ENCODE assay signal across 17 cellular contexts in genomic region chr10:43313901-43314300, GRCh38. TPM values are rescaled to one million over a fixed set of nuclear protein-coding genes. Genes with fewer than 3 reads are reported as not detected.
A peak's percentile ranks its signal among the peaks of the same experiment; 100 is the strongest.
DNase-seq lines count a peak whose midpoint lies in the region; ATAC-seq, FAIRE-seq and TF ChIP-seq lines count a peak whose summit lies in the region.
"Had no signal": no experiment of that assay in that cellular context is flagged by ENCODE, and none has a peak within 500 bp of the region (broad histone marks: within the 10 kb centered on the region; RNA-seq: fewer than 3 reads in every experiment).

No MANE protein-coding gene starts in this region.

- no peak overlapping the region for H2AK5ac ChIP-seq in H1 (ENCODE audit: low read depth, low read length)

- H3K27ac Mint-ChIP-seq in activated CD4-positive, alpha-beta T cell treated with anti-CD3 and anti-CD28 coated beads, Interleukin-2, amount 10 ng/mL, durations not matched to agents 7 days and 5 days, result peak overlapping the region; percentile 72
- peak overlapping the region in 1 of 2 donors; percentile 55 for H3K27ac Mint-ChIP-seq in effector memory CD8-positive, alpha-beta T cell
- H3K27ac Mint-ChIP-seq: CD4-positive, alpha-beta T cell had no signal

- H4K8ac ChIP-seq in H1 (ENCODE audit: extremely low read depth, insufficient read depth, low read length), result no peak overlapping the region

- peak overlapping the region; percentile 29; the same call in 1 of the 2 replicates for H2BK15ac ChIP-seq in H1 (ENCODE audit: low read length)

- H4K5ac ChIP-seq in H1 (ENCODE audit: insufficient read length, low read depth, low read length), result no peak overlapping the region

- no peak overlapping the region for H2BK20ac ChIP-seq in H1 (ENCODE audit: low read length)

- H3K18ac ChIP-seq in H1 (ENCODE audit: extremely low read depth, low read length), result no peak overlapping the region

- no peak overlapping the region for H3K14ac ChIP-seq in H1 (ENCODE audit: insufficient read length)

- TF ChIP-seq RAD21 in H1 (IDR thresholded peaks at IDR 0.05 in 1 of 2, conservative IDR thresholded peaks at IDR 0.05 in 1 of 2; ENCODE audit: low read depth in 2 of 2, low read length in 2 of 2), result no peak

- 96% methylated on average over 8 of the region's 8 CpGs; no CpG with 5 or more reads in 1 of the 2 experiments for whole genome bisulfite sequencing in H1 (ENCODE audit: extremely low coverage in 1 of 2, insufficient coverage in 1 of 2, insufficient read length in 1 of 2, insufficient replicate concordance in 2 of 2, low coverage in 1 of 2, low lambda C conversion rate in 2 of 2, missing lambda C conversion rate in 1 of 2), 2 experiments

- no peaks in the 10 kb centered on the region for H3K79me2 ChIP-seq in H1 (ENCODE audit: control insufficient read depth in 1 of 2, insufficient read depth in 2 of 2, low read length in 2 of 2)
- no peaks in the 10 kb centered on the region for H3K79me2 ChIP-seq in osteoblast (ENCODE audit: insufficient read depth, low read length)

- no peaks in the 10 kb centered on the region for H3K9me3 Mint-ChIP-seq in activated CD4-positive, alpha-beta T cell treated with anti-CD3 and anti-CD28 coated beads, Interleukin-2, amount 10 ng/mL, durations not matched to agents 7 days and 5 days
- no peaks in the 10 kb centered on the region for H3K9me3 Mint-ChIP-seq in effector memory CD8-positive, alpha-beta T cell
- H3K9me3 Mint-ChIP-seq: CD4-positive, alpha-beta T cell had no signal

- no peak overlapping the region for H3K4ac ChIP-seq in H1 (replicated peaks; ENCODE audit: insufficient read length, low read depth, low read length)

- H3K4me1 ChIP-seq in H1 (replicated peaks in 1 of 4; ENCODE audit: control insufficient read depth in 3 of 4, insufficient read depth in 4 of 4, low read length in 3 of 4), result peaks cover 0 to 2% (median 0%) of the 10 kb centered on the region in 4 experiments; a peak in 3 of 7 replicates
- H3K4me1 ChIP-seq in osteoblast (ENCODE audit: insufficient read depth, low read length), result no peaks in the 10 kb centered on the region

- no peaks in the 10 kb centered on the region for H3K27me3 ChIP-seq in H1 (replicated peaks in 1 of 4; ENCODE audit: control insufficient read depth in 3 of 4, extremely low read depth in 1 of 4, insufficient read depth in 3 of 4, low read length in 3 of 4)
- peaks cover 5% of the 10 kb centered on the region for H3K27me3 ChIP-seq in osteoblast (ENCODE audit: insufficient read depth, low read length)
- H3K27me3 ChIP-seq: BLaER1 treated with 17β-estradiol and CSF1 and Interleukin-3, amounts not matched to agents 10 nM and 100 nM had no signal

- peaks cover 34% of the 10 kb centered on the region for H3K4me1 Mint-ChIP-seq in activated CD4-positive, alpha-beta T cell treated with anti-CD3 and anti-CD28 coated beads, Interleukin-2, amount 10 ng/mL, durations not matched to agents 7 days and 5 days
- H3K4me1 Mint-ChIP-seq in effector memory CD8-positive, alpha-beta T cell (ENCODE audit: low read depth in 2 of 2), result peaks cover 0 to 9% of the 10 kb centered on the region in 2 donors

- no peaks in the 10 kb centered on the region for H3K36me3 Mint-ChIP-seq in activated CD4-positive, alpha-beta T cell treated with anti-CD3 and anti-CD28 coated beads, Interleukin-2, amount 10 ng/mL, durations not matched to agents 7 days and 5 days (ENCODE audit: low read depth)
- H3K36me3 Mint-ChIP-seq in effector memory CD8-positive, alpha-beta T cell (ENCODE audit: insufficient read depth), result no peaks in the 10 kb centered on the region

- H3K79me1 ChIP-seq in H1 (ENCODE audit: low read depth, low read length), result no peaks in the 10 kb centered on the region

- H3K23me2 ChIP-seq in H1 (ENCODE audit: low read depth, low read length), result no peaks in the 10 kb centered on the region

- POLR2A ChIA-PET in activated CD4-positive, alpha-beta T cell treated with anti-CD3 and anti-CD28 coated beads, Interleukin-2, amount 10 ng/mL, durations not matched to agents 7 days and 5 days (lab: Charles Lee), result no interaction called here
- POLR2A ChIA-PET in H1 (lab: Charles Lee; ENCODE audit: partially characterized antibody), result no interaction called here

- H2AFZ ChIP-seq in H1 (ENCODE audit: low read length) (no peak overlapping the region), osteoblast (ENCODE audit: low read length) (no peak overlapping the region)
- H2AFZ ChIP-seq: GM23248 had no signal

- in situ Hi-C loops in GM13977 (cut with MboI; ENCODE audit: low pct_unique_long_range_greater_than_20kb, low sequenced_read_pairs, unreplicated experiment), result no loop called here

- TF ChIP-seq EP300 in H1 (IDR thresholded peaks at IDR 0.05; ENCODE audit: borderline replicate concordance in 1 of 2, low read depth in 2 of 2, low read length in 2 of 2), result no peak

- TF ChIP-seq POLR2A in H1 (IDR thresholded peaks at IDR 0.05; ENCODE audit: control extremely low read depth in 1 of 2, low read depth in 2 of 2, low read length in 2 of 2), result no peak

- no peak overlapping the region for H3K4me2 ChIP-seq in H1 (ENCODE audit: insufficient read depth in 1 of 2, low read depth in 2 of 2, low read length in 2 of 2)
- no peak overlapping the region for H3K4me2 ChIP-seq in osteoblast (ENCODE audit: insufficient read depth, low read length)
- H3K4me2 ChIP-seq: BLaER1 treated with 17β-estradiol and CSF1 and Interleukin-3, amounts not matched to agents 10 nM and 100 nM had no signal

- ATAC-seq in effector memory CD8-positive, alpha-beta T cell (replicated peaks), result no peak
- no peak for ATAC-seq in GM21515 (IDR thresholded peaks at IDR 0.05; ENCODE audit: unreplicated experiment)

- H4K20me1 ChIP-seq in H1 (replicated peaks in 1 of 2; ENCODE audit: control insufficient read depth in 1 of 2, insufficient read depth in 2 of 2, low read length in 2 of 2) (no peaks in the 10 kb centered on the region), osteoblast (ENCODE audit: insufficient read depth, low read length) (no peaks in the 10 kb centered on the region)
- H4K20me1 ChIP-seq: BLaER1 treated with 17β-estradiol and CSF1 and Interleukin-3, amounts not matched to agents 10 nM and 100 nM had no signal

- H3K9ac ChIP-seq in H1 (replicated peaks in 1 of 4; ENCODE audit: extremely low read depth in 1 of 4, low read depth in 3 of 4, low read length in 3 of 4), result no peak overlapping the region
- H3K9ac ChIP-seq: BLaER1 treated with 17β-estradiol and CSF1 and Interleukin-3, amounts not matched to agents 10 nM and 100 nM; GM23248 had no signal

- H3K56ac ChIP-seq in H1 (replicated peaks; ENCODE audit: insufficient read length, low read depth, low read length), result no peak overlapping the region

- CTCF ChIA-PET in activated CD4-positive, alpha-beta T cell treated with anti-CD3 and anti-CD28 coated beads, Interleukin-2, amount 10 ng/mL, durations not matched to agents 7 days and 5 days (lab: Charles Lee), result interaction anchor here (0.6 to 1.6 kb wide), 3 partner anchors 9 to 97 kb away, joined by 3 to 7 read pairs (median 3); no protein-coding TSS in a partner anchor
- CTCF ChIA-PET in H1 (lab: Charles Lee; ENCODE audit: partially characterized antibody), result interaction anchor here (0.8 to 3.6 kb wide), 8 partner anchors 8 to 87 kb away, joined by 3 to 23 read pairs (median 4); no protein-coding TSS in a partner anchor

- H2BK12ac ChIP-seq in H1 (ENCODE audit: low read depth, low read length), result no peak overlapping the region

- H3K23ac ChIP-seq in H1 (ENCODE audit: insufficient read length), result no peak overlapping the region

- H3K4me3 ChIP-seq in H1 (ENCODE audit: extremely low read depth in 1 of 4, insufficient read depth in 2 of 4, low read depth in 3 of 4, low read length in 4 of 4) (no peak overlapping the region), osteoblast (ENCODE audit: insufficient read depth, low read length) (no peak overlapping the region)
- H3K4me3 ChIP-seq: BLaER1 treated with 17β-estradiol and CSF1 and Interleukin-3, amounts not matched to agents 10 nM and 100 nM; GM23248 had no signal

- FAIRE-seq in H1 (lab: Jason Lieb, UNC), result no peak
- FAIRE-seq: GM12892 had no signal

- H2BK5ac ChIP-seq in H1 (ENCODE audit: low read depth, low read length), result no peak overlapping the region

- peaks cover 9% of the 10 kb centered on the region for H3K27me3 Mint-ChIP-seq in activated CD4-positive, alpha-beta T cell treated with anti-CD3 and anti-CD28 coated beads, Interleukin-2, amount 10 ng/mL, durations not matched to agents 7 days and 5 days
- H3K27me3 Mint-ChIP-seq in effector memory CD8-positive, alpha-beta T cell, result peaks cover 4 to 9% of the 10 kb centered on the region in 2 donors
- H3K27me3 Mint-ChIP-seq: CD4-positive, alpha-beta T cell had no signal

- TF ChIP-seq CTCF in GM13977 (IDR thresholded peaks at IDR 0.05; ENCODE audit: extremely low read depth, insufficient read depth, missing control alignments) (no peak), H1 (IDR thresholded peaks at IDR 0.05; ENCODE audit: control extremely low read depth in 1 of 3, insufficient read depth in 1 of 3, low read depth in 1 of 3, low read length in 3 of 3) (no peak), osteoblast (IDR thresholded peaks at IDR 0.05; ENCODE audit: extremely low read depth, low read depth, low read length) (no peak)

- H3K36me3 ChIP-seq in H1 (ENCODE audit: control insufficient read depth in 2 of 4, insufficient read depth in 4 of 4, low read length in 3 of 4) (no peaks in the 10 kb centered on the region), osteoblast (ENCODE audit: insufficient read depth, low read length) (no peaks in the 10 kb centered on the region)
- H3K36me3 ChIP-seq: BLaER1 treated with 17β-estradiol and CSF1 and Interleukin-3, amounts not matched to agents 10 nM and 100 nM had no signal

- DNase-seq in activated CD4-positive, alpha-beta T cell treated with anti-CD3 and anti-CD28 coated beads, Interleukin-2, amount 10 ng/mL, durations not matched to agents 7 days and 5 days, result no peak
- no peak for DNase-seq in activated CD4-positive, alpha-beta T cell treated with anti-CD3 and anti-CD28 coated beads, Interleukin-2, amount 50 U/mL, for 48 hours
- DNase-seq in GM13977 (ENCODE audit: low spot score) (peak; percentile 5), H1 (ENCODE audit: low read depth in 1 of 2, low spot score in 2 of 2) (no peak), osteoblast (ENCODE audit: insufficient read length, low spot score, missing footprints) (peak; percentile 84)
- no peak for DNase-seq in stimulated activated CD8-positive, alpha-beta memory T cell treated with anti-CD3 and anti-CD28 coated beads, Interleukin-4, amount 100 ng/mL, for 48 hours
- no peak for DNase-seq in effector memory CD8-positive, alpha-beta T cell
- DNase-seq: 8988T; CD4-positive, alpha-beta T cell; DMS79; GM23248; H7 had no signal

- H4K91ac ChIP-seq in H1 (replicated peaks; ENCODE audit: insufficient read length, low read length), result no peak overlapping the region

- H3K27ac ChIP-seq in H1 (ENCODE audit: low read depth, low read length) (no peak overlapping the region), osteoblast (ENCODE audit: low read depth, low read length) (no peak overlapping the region)
- H3K27ac ChIP-seq: BLaER1 treated with 17β-estradiol and CSF1 and Interleukin-3, amounts not matched to agents 10 nM and 100 nM; GM23248 had no signal

- H3K9me3 ChIP-seq in H1 (ENCODE audit: insufficient read depth in 2 of 2, low read depth in 1 of 2, low read length in 1 of 2), result no peaks in the 10 kb centered on the region
- H3K9me3 ChIP-seq in osteoblast (ENCODE audit: low read depth, low read length), result no peaks in the 10 kb centered on the region
- H3K9me3 ChIP-seq: BLaER1 treated with 17β-estradiol and CSF1 and Interleukin-3, amounts not matched to agents 10 nM and 100 nM had no signal

- no peak overlapping the region for H3K4me3 Mint-ChIP-seq in activated CD4-positive, alpha-beta T cell treated with anti-CD3 and anti-CD28 coated beads, Interleukin-2, amount 10 ng/mL, durations not matched to agents 7 days and 5 days
- no peak overlapping the region for H3K4me3 Mint-ChIP-seq in effector memory CD8-positive, alpha-beta T cell
- H3K4me3 Mint-ChIP-seq: CD4-positive, alpha-beta T cell had no signal

- no peak overlapping the region for H2BK120ac ChIP-seq in H1 (replicated peaks; ENCODE audit: low read depth, low read length)

RNA-seq across cellular contexts. Expression of gene RASGEF1A, which starts 47.0 kb away (rescaled TPM):
- 1 to 10 TPM; 1.6 to 2.3 TPM for total RNA-seq in activated CD4-positive, alpha-beta T cell treated with anti-CD3 and anti-CD28 coated beads, Interleukin-2, amount 10 ng/mL, durations not matched to agents 7 days and 5 days
- total RNA-seq in H1 (2021; fragmentation: NEBNext Ultra II Directional; extraction: Animal tissue kit (Norgen Biotek cat#: 25700)), result 13.3 and 13.4 TPM in 2 replicates
- 25.6 and 30.7 TPM in 2 replicates for polyA plus RNA-seq in H1 (2011; rRNA removed)
- 32.7 TPM for polyA plus RNA-seq in H1 (2011; cell fraction: cytosol; rRNA removed)
- polyA plus RNA-seq in H1 (2011; cell fraction: nucleus; rRNA removed), result 53.0 TPM
- 9.2 to 19.0 TPM (median 16.3 TPM) in 4 replicates for polyA plus RNA-seq in H1 (2012, experiment 1 of 2)
- 12.0 TPM for polyA plus RNA-seq in H1 (2012, experiment 2 of 2)
- 8.6 TPM for polyA plus RNA-seq in H1 (2013, experiment 1 of 2)
- 7.8 TPM for polyA plus RNA-seq in H1 (2013, experiment 2 of 2)
- 27.7 and 30.0 TPM in 2 replicates for polyA minus RNA-seq in H1 (2011; rRNA and poly(A)+ RNA removed)
- polyA minus RNA-seq in H1 (2011; cell fraction: cytosol; rRNA and poly(A)+ RNA removed), result 26.3 TPM
- polyA minus RNA-seq in H1 (2011; cell fraction: nucleus; rRNA and poly(A)+ RNA removed), result 26.0 TPM
- total RNA-seq in osteoblast, result 1.1 TPM in 1 of 2 replicates, not detected in the other
- total RNA-seq: HT1080 had no signal
- polyA plus RNA-seq: GM23248 had no signal

RNA-seq across cellular contexts. Expression of gene FXYD4, which starts 57.5 kb away (rescaled TPM):
- not detected for total RNA-seq in activated CD4-positive, alpha-beta T cell treated with anti-CD3 and anti-CD28 coated beads, Interleukin-2, amount 10 ng/mL, durations not matched to agents 7 days and 5 days
- total RNA-seq in H1 (2021; fragmentation: NEBNext Ultra II Directional; extraction: Animal tissue kit (Norgen Biotek cat#: 25700)), result not detected in 2 replicates
- polyA plus RNA-seq in H1 (2011; rRNA removed), result not detected in 2 replicates
- not detected for polyA plus RNA-seq in H1 (2011; cell fraction: cytosol; rRNA removed)
- polyA plus RNA-seq in H1 (2011; cell fraction: nucleus; rRNA removed), result not detected
- polyA plus RNA-seq in H1 (2012, experiment 1 of 2), result not detected in 4 replicates
- polyA plus RNA-seq in H1 (2012, experiment 2 of 2), result not detected
- polyA plus RNA-seq in H1 (2013, experiment 1 of 2), result not detected
- polyA plus RNA-seq in H1 (2013, experiment 2 of 2), result not detected
- polyA minus RNA-seq in H1 (2011; rRNA and poly(A)+ RNA removed), result not detected in 2 replicates
- not detected for polyA minus RNA-seq in H1 (2011; cell fraction: cytosol; rRNA and poly(A)+ RNA removed)
- not detected for polyA minus RNA-seq in H1 (2011; cell fraction: nucleus; rRNA and poly(A)+ RNA removed)
- not detected in 2 replicates for total RNA-seq in osteoblast
- total RNA-seq: CD4-positive, alpha-beta T cell; G401; GM23248; H7; HT1080 had no signal
- polyA plus RNA-seq: GM23248 had no signal

Comparison
In these comparisons a context has a peak if more than half of its experiments do, and no peak if none do; other contexts are left out.
1. DNase-seq: peak in GM13977 (single experiment) and osteoblast (single experiment); none in activated CD4-positive, alpha-beta T cell treated with anti-CD3 and anti-CD28 coated beads, Interleukin-2, amount 10 ng/mL, durations not matched to agents 7 days and 5 days (single experiment), activated CD4-positive, alpha-beta T cell treated with anti-CD3 and anti-CD28 coated beads, Interleukin-2, amount 50 U/mL, for 48 hours (0 of 2), H1 (0 of 2), stimulated activated CD8-positive, alpha-beta memory T cell treated with anti-CD3 and anti-CD28 coated beads, Interleukin-4, amount 100 ng/mL, for 48 hours (single experiment) and effector memory CD8-positive, alpha-beta T cell (0 of 3).